Comparison of ENCODE assay signal across 23 cellular contexts in genomic region chr12:124406043-124406442, GRCh38.
A peak's percentile ranks its signal among the peaks of the same experiment; 100 is the strongest.
DNase-seq lines count a peak whose midpoint lies in the region.
"Had no signal": no experiment of that assay in that cellular context is flagged by ENCODE, and none has a peak within 500 bp of the region (broad histone marks: within the 10 kb centered on the region; RNA-seq: fewer than 3 reads in every experiment).

No MANE protein-coding gene starts in this region.

- no peak overlapping the region for H3K4me2 ChIP-seq in neuronal stem cell (ENCODE audit: insufficient read depth, low read length, poor library complexity, severe bottlenecking)
- H3K4me2 ChIP-seq: KMS-11 had no signal

- H3K27ac ChIP-seq in neuronal stem cell (replicated peaks; ENCODE audit: low read length), result no peak overlapping the region
- H3K27ac ChIP-seq: KMS-11, SK-N-MC had no signal

- no peaks in the 10 kb centered on the region for H3K27me3 ChIP-seq in neuronal stem cell (ENCODE audit: control insufficient read depth in 3 of 3, insufficient read depth in 3 of 3, low read depth in 1 of 3, low read length in 3 of 3)

- H3K18ac ChIP-seq in neuronal stem cell (ENCODE audit: low read length), result no peak overlapping the region

- no peak overlapping the region for H4K8ac ChIP-seq in neuronal stem cell (ENCODE audit: low read depth, low read length)

- H2BK15ac ChIP-seq in neuronal stem cell (ENCODE audit: low read length), result no peak overlapping the region

- peaks cover 3 to 7% of the 10 kb centered on the region in 2 donors for H3K36me3 ChIP-seq in neuronal stem cell (replicated peaks in 1 of 2; ENCODE audit: control insufficient read depth in 2 of 2, insufficient read depth in 2 of 2, low read length in 2 of 2)

- peak overlapping the region; percentile 58 for H3K14ac ChIP-seq in neuronal stem cell (ENCODE audit: low read length)

- H3K9ac ChIP-seq in neuronal stem cell (ENCODE audit: low read depth, low read length, poor library complexity), result no peak overlapping the region
- H3K9ac ChIP-seq: KMS-11 had no signal

- H3K23ac ChIP-seq in neuronal stem cell (ENCODE audit: low read depth, low read length, poor library complexity), result no peak overlapping the region

- H4K91ac ChIP-seq in neuronal stem cell (ENCODE audit: low read depth, low read length, poor library complexity), result no peak overlapping the region

- H2AFZ ChIP-seq in neuronal stem cell (ENCODE audit: low read length), result no peak overlapping the region

- peaks cover 14 to 24% of the 10 kb centered on the region in 2 donors for H3K4me1 ChIP-seq in neuronal stem cell (ENCODE audit: control insufficient read depth in 2 of 2, insufficient read depth in 1 of 2, low read depth in 1 of 2, low read length in 2 of 2)

- WGBS in neuronal stem cell (ENCODE audit: extremely low coverage in 2 of 2, insufficient read length in 2 of 2, insufficient replicate concordance in 1 of 2), 2 donors, result no CpG with 5 or more reads among the region's 10 CpGs

- DNase-seq in NCI-H345 (lab: John Stamatoyannopoulos, UW), result peak; percentile 30
- no peak for DNase-seq in NCI-H345 treated with DMSO at 0.1 percent for 48 hours (lab: John Stamatoyannopoulos, UW; ENCODE audit: unreplicated experiment)
- peak; percentile 42 for DNase-seq in NCI-H2029 (lab: John Stamatoyannopoulos, UW)
- DNase-seq in SHP77 treated with DMSO at 0.1 percent for 48 hours (lab: John Stamatoyannopoulos, UW), result peak; percentile 36
- DNase-seq in neuronal stem cell (ENCODE audit: low spot score), result no peak
- no peak for DNase-seq in amniotic stem cell (lab: John Stamatoyannopoulos, UW)
- no peak for DNase-seq in GF-D8 (lab: John Stamatoyannopoulos, UW)
- DNase-seq in activated CD8-positive, alpha-beta memory T cell treated with anti-CD3 and anti-CD28 coated beads for 24 hours, result no peak
- DNase-seq: CD4-positive, CD25-positive, alpha-beta regulatory T cell; DMS153; DND-41; IMR-90; NCI-H1092 treated with DMSO at 0.1 percent for 48 hours; NCI-H1436; NCI-H187; NCI-H2171; NCI-H446; NCI-H524 treated with DMSO at 0.1 percent for 48 hours; NCI-H82; RPMI8226; SIG-M5 had no signal

- no peak overlapping the region for H2BK12ac ChIP-seq in neuronal stem cell (ENCODE audit: low read length)

- no peaks in the 10 kb centered on the region for H3K9me3 ChIP-seq in neuronal stem cell (replicated peaks in 1 of 2; ENCODE audit: control insufficient read depth in 2 of 2, insufficient read depth in 1 of 2, low read depth in 1 of 2, low read length in 2 of 2)

- no peak overlapping the region for H2AK5ac ChIP-seq in neuronal stem cell (ENCODE audit: low read depth, low read length)

- H3K4ac ChIP-seq in neuronal stem cell (ENCODE audit: low read length), result no peak overlapping the region

- H3K79me1 ChIP-seq in neuronal stem cell (ENCODE audit: low read depth, low read length), result peaks cover 13% of the 10 kb centered on the region

- H2BK120ac ChIP-seq in neuronal stem cell (ENCODE audit: low read depth, low read length), result no peak overlapping the region

- H3K4me3 ChIP-seq in neuronal stem cell (ENCODE audit: low read length in 2 of 2), result no peak overlapping the region
- H3K4me3 ChIP-seq: SK-N-MC had no signal

- H2BK5ac ChIP-seq in neuronal stem cell (ENCODE audit: low read length), result no peak overlapping the region

Comparison
In these comparisons a context has a peak if more than half of its experiments do, and no peak if none do; other contexts are left out.
1. DNase-seq: peak in NCI-H345 (single experiment), NCI-H2029 (single experiment) and SHP77 treated with DMSO at 0.1 percent for 48 hours (single experiment); none in NCI-H345 treated with DMSO at 0.1 percent for 48 hours (single experiment), neuronal stem cell (single experiment), amniotic stem cell (single experiment), GF-D8 (single experiment) and activated CD8-positive, alpha-beta memory T cell treated with anti-CD3 and anti-CD28 coated beads for 24 hours (single experiment).